ENCODE assay signal across 28 cellular contexts in genomic region chr7:32573110-32573687, GRCh38.
"Had no signal": no experiment of that assay in that cellular context is flagged by ENCODE, and none has a peak within 500 bp of the region (broad histone marks: within the 10 kb centered on the region; RNA-seq: fewer than 3 reads in every experiment).

No MANE protein-coding gene starts in this region.

- H3K4me1 Mint-ChIP-seq: memory B cell; nephron; stimulated activated effector memory CD8-positive, alpha-beta T cell treated with anti-CD3 and anti-CD28 coated beads, Interleukin-12 subunit alpha, Interleukin-12 subunit beta, amount 100 ng/mL, for 72 hours; stimulated activated naive CD8-positive, alpha-beta T cell treated with anti-CD3 and anti-CD28 coated beads, Interleukin-15, amount 100 ng/mL, for 72 hours had no signal

- H3K9me3 ChIP-seq: left ventricle myocardium inferior, mucosa of descending colon, pancreas, prostate gland, sigmoid colon, spleen, tibial nerve, upper lobe of left lung had no signal

- H3K9me3 Mint-ChIP-seq: immature natural killer cell; memory B cell; naive thymus-derived CD8-positive, alpha-beta T cell; nephron; neural crest cell; stimulated activated effector memory CD8-positive, alpha-beta T cell treated with anti-CD3 and anti-CD28 coated beads, Interleukin-12 subunit alpha, Interleukin-12 subunit beta, amount 100 ng/mL, for 72 hours; stimulated activated naive CD8-positive, alpha-beta T cell treated with anti-CD3 and anti-CD28 coated beads, Interleukin-15, amount 100 ng/mL, for 72 hours had no signal

- ATAC-seq: mucosa of descending colon; naive thymus-derived CD8-positive, alpha-beta T cell; pancreas; right cardiac atrium; stimulated activated effector memory CD8-positive, alpha-beta T cell treated with anti-CD3 and anti-CD28 coated beads, Interleukin-12 subunit alpha, Interleukin-12 subunit beta, amount 100 ng/mL, for 72 hours; stimulated activated naive CD8-positive, alpha-beta T cell treated with anti-CD3 and anti-CD28 coated beads, Interleukin-15, amount 100 ng/mL, for 72 hours had no signal

- H3K27ac ChIP-seq: left ventricle myocardium inferior, pancreas, prostate gland, sigmoid colon, spleen, tibial nerve had no signal

- H3K27me3 ChIP-seq: pancreas, sigmoid colon, spleen, tibial nerve, upper lobe of left lung had no signal

- H3K27ac Mint-ChIP-seq: immature natural killer cell; memory B cell; naive thymus-derived CD8-positive, alpha-beta T cell; nephron; stimulated activated effector memory CD8-positive, alpha-beta T cell treated with anti-CD3 and anti-CD28 coated beads, Interleukin-12 subunit alpha, Interleukin-12 subunit beta, amount 100 ng/mL, for 72 hours had no signal

- H3K4me3 Mint-ChIP-seq: immature natural killer cell; memory B cell; naive thymus-derived CD8-positive, alpha-beta T cell; nephron; neural crest cell; stimulated activated effector memory CD8-positive, alpha-beta T cell treated with anti-CD3 and anti-CD28 coated beads, Interleukin-12 subunit alpha, Interleukin-12 subunit beta, amount 100 ng/mL, for 72 hours; stimulated activated naive CD8-positive, alpha-beta T cell treated with anti-CD3 and anti-CD28 coated beads, Interleukin-15, amount 100 ng/mL, for 72 hours had no signal

- H3K4me1 ChIP-seq: prostate gland, sigmoid colon had no signal

- H3K4me3 ChIP-seq: left ventricle myocardium inferior, lung, mucosa of descending colon, pancreas, prostate gland, sigmoid colon, spleen, tibial nerve, upper lobe of left lung had no signal

- DNase-seq: head of caudate nucleus; hippocampal formation; immature natural killer cell; kidney; left ventricle myocardium inferior; midbrain; mucosa of descending colon; naive thymus-derived CD8-positive, alpha-beta T cell; nucleus accumbens; pancreas; posterior cingulate gyrus; retina; right cardiac atrium; sigmoid colon; small intestine; spleen; stimulated activated CD4-positive, alpha-beta T cell treated with anti-CD3 and anti-CD28 coated beads, Interleukin-4, amount 100 ng/mL, for 24 hours; stimulated activated naive CD4-positive, alpha-beta T cell treated with Interleukin-2 at 50 U/mL for 16 hours; stimulated activated naive CD8-positive, alpha-beta T cell treated with anti-CD3 and anti-CD28 coated beads, Interleukin-15, amount 100 ng/mL, for 72 hours; substantia nigra; upper lobe of left lung had no signal

- H3K27me3 Mint-ChIP-seq: memory B cell; naive thymus-derived CD8-positive, alpha-beta T cell; stimulated activated naive CD8-positive, alpha-beta T cell treated with anti-CD3 and anti-CD28 coated beads, Interleukin-15, amount 100 ng/mL, for 72 hours had no signal

- FAIRE-seq: pancreas, small intestine had no signal
